In genomic region chr22:19223617-19224016, GRCh38 we compare ENCODE assay signal across 15 cellular contexts. TPM values are rescaled to one million over a fixed set of nuclear protein-coding genes. Genes with fewer than 3 reads are reported as not detected.
DNase-seq lines count a peak whose midpoint lies in the region; ATAC-seq and TF ChIP-seq lines count a peak whose summit lies in the region.
"Had no signal": no experiment of that assay in that cellular context is flagged by ENCODE, and none has a peak within 500 bp of the region (broad histone marks: within the 10 kb centered on the region; RNA-seq: fewer than 3 reads in every experiment).

No MANE protein-coding gene starts in this region.

- no peaks in the 10 kb centered on the region for H3F3A ChIP-seq in Loucy (ENCODE audit: low read depth)

- H3K79me2 ChIP-seq in Loucy (ENCODE audit: insufficient read depth, low read length), result no peaks in the 10 kb centered on the region

- H3K4me1 Mint-ChIP-seq in dendritic cell treated with granulocyte-macrophage colony-stimulating factor and Interleukin-4, amounts not matched to agents 40 ng/mL and 50 ng/mL, for 4 days (ENCODE audit: low read depth), result no peaks in the 10 kb centered on the region
- no peaks in the 10 kb centered on the region for H3K4me1 Mint-ChIP-seq in chondrocyte (ENCODE audit: low read depth)
- H3K4me1 Mint-ChIP-seq: CD4-positive, CD25-positive, alpha-beta regulatory T cell had no signal

- H3K9me3 Mint-ChIP-seq in dendritic cell treated with granulocyte-macrophage colony-stimulating factor and Interleukin-4, amounts not matched to agents 40 ng/mL and 50 ng/mL, for 4 days, result no peaks in the 10 kb centered on the region
- no peaks in the 10 kb centered on the region for H3K9me3 Mint-ChIP-seq in chondrocyte (ENCODE audit: low read depth)
- H3K9me3 Mint-ChIP-seq: CD4-positive, CD25-positive, alpha-beta regulatory T cell; CD8-positive, alpha-beta T cell; GM23338; H9 had no signal

- no peaks in the 10 kb centered on the region for H3K36me3 ChIP-seq in Loucy (ENCODE audit: insufficient read depth, low read length)

- H2AFZ ChIP-seq in Loucy (ENCODE audit: low read length), result peak overlapping the region; percentile 88
- H2AFZ ChIP-seq: GM23338 had no signal

- peaks cover 44% of the 10 kb centered on the region for H3K36me3 Mint-ChIP-seq in dendritic cell treated with granulocyte-macrophage colony-stimulating factor and Interleukin-4, amounts not matched to agents 40 ng/mL and 50 ng/mL, for 4 days (ENCODE audit: low read depth)
- peaks cover 45% of the 10 kb centered on the region for H3K36me3 Mint-ChIP-seq in chondrocyte (ENCODE audit: low read depth)
- H3K36me3 Mint-ChIP-seq: CD8-positive, alpha-beta T cell had no signal

- ATAC-seq in HG03139 (IDR thresholded peaks at IDR 0.05; ENCODE audit: unreplicated experiment), result no peak
- ATAC-seq: CD8-positive, alpha-beta T cell; GM23338; HCT116 had no signal

- H4K20me1 ChIP-seq in Loucy (ENCODE audit: insufficient read depth, low read length, poor library complexity, severe bottlenecking), result no peaks in the 10 kb centered on the region

- H3K27me3 ChIP-seq in Loucy (ENCODE audit: insufficient read depth, low read length, poor library complexity, severe bottlenecking), result no peaks in the 10 kb centered on the region

- H3K9ac ChIP-seq in Loucy (ENCODE audit: low read depth, low read length, poor library complexity, severe bottlenecking), result no peak overlapping the region

- peaks cover 14% of the 10 kb centered on the region for H3K4me1 ChIP-seq in Loucy (ENCODE audit: insufficient read depth, low read length, poor library complexity, severe bottlenecking)
- H3K4me1 ChIP-seq: Caco-2 had no signal

- peak; percentile 75 for DNase-seq in DMS79 (lab: John Stamatoyannopoulos, UW)
- DNase-seq in SK-N-DZ (ENCODE audit: low spot score), result peak; percentile 86
- DNase-seq in chondrocyte (ENCODE audit: low spot score), result no peak
- no peak for DNase-seq in RKO (ENCODE audit: low spot score)
- DNase-seq: Caco-2; CD4-positive, CD25-positive, alpha-beta regulatory T cell; CD8-positive, alpha-beta T cell; DMS153; GF-D8; H9 had no signal

- H3K4me3 ChIP-seq in Loucy (ENCODE audit: low read length, poor library complexity, severe bottlenecking), result no peak overlapping the region
- H3K4me3 ChIP-seq: GM23338 had no signal

- no peak overlapping the region for H3K4me3 Mint-ChIP-seq in dendritic cell treated with granulocyte-macrophage colony-stimulating factor and Interleukin-4, amounts not matched to agents 40 ng/mL and 50 ng/mL, for 4 days
- no peak overlapping the region for H3K4me3 Mint-ChIP-seq in chondrocyte (ENCODE audit: unreplicated experiment)
- H3K4me3 Mint-ChIP-seq: CD4-positive, CD25-positive, alpha-beta regulatory T cell; CD8-positive, alpha-beta T cell; GM23338; H9 had no signal

- H3K27me3 Mint-ChIP-seq in dendritic cell treated with granulocyte-macrophage colony-stimulating factor and Interleukin-4, amounts not matched to agents 40 ng/mL and 50 ng/mL, for 4 days, result no peaks in the 10 kb centered on the region
- H3K27me3 Mint-ChIP-seq in chondrocyte (ENCODE audit: low read depth), result no peaks in the 10 kb centered on the region
- H3K27me3 Mint-ChIP-seq: CD4-positive, CD25-positive, alpha-beta regulatory T cell had no signal

- TF ChIP-seq CTCF in Loucy (conservative IDR thresholded peaks at IDR 0.05; ENCODE audit: low read length) (no peak), chondrocyte (IDR thresholded peaks at IDR 0.05) (no peak)

- H3K27ac Mint-ChIP-seq in dendritic cell treated with granulocyte-macrophage colony-stimulating factor and Interleukin-4, amounts not matched to agents 40 ng/mL and 50 ng/mL, for 4 days, result peak overlapping the region; percentile 21
- H3K27ac Mint-ChIP-seq in chondrocyte (ENCODE audit: unreplicated experiment), result no peak overlapping the region
- H3K27ac Mint-ChIP-seq: CD4-positive, CD25-positive, alpha-beta regulatory T cell; CD8-positive, alpha-beta T cell; GM23338 had no signal

- H3K9me3 ChIP-seq in Loucy (ENCODE audit: insufficient read depth, low read depth, low read length), result no peaks in the 10 kb centered on the region
- H3K9me3 ChIP-seq: Caco-2 had no signal

- peak overlapping the region; percentile 53 for H3K4me2 ChIP-seq in Loucy (ENCODE audit: low read depth, low read length, poor library complexity, severe bottlenecking)
- H3K4me2 ChIP-seq: GM23338 had no signal

- H3K9me2 ChIP-seq in Loucy (replicated peaks; ENCODE audit: low read depth, low read length), result no peaks in the 10 kb centered on the region

- intact Hi-C loops in dendritic cell treated with granulocyte-macrophage colony-stimulating factor and Interleukin-4, amounts not matched to agents 40 ng/mL and 50 ng/mL, for 4 days (cut with micrococcal nuclease), result no loop called here

RNA-seq across cellular contexts. Expression of gene SLC25A1, which starts 45.1 kb away (rescaled TPM):
- 122 and 132 TPM in 2 replicates for polyA plus RNA-seq in SK-N-DZ (2014; cell fraction: cytosol; rRNA removed)
- 128 and 158 TPM in 2 replicates for polyA plus RNA-seq in SK-N-DZ (2014; cell fraction: nucleus; rRNA removed)
- total RNA-seq in chondrocyte, result 101 to 111 TPM (median 107 TPM) in 3 replicates

Comparison
In these comparisons a context has a peak if more than half of its experiments do, and no peak if none do; other contexts are left out.
1. DNase-seq: peak in DMS79 (single experiment) and SK-N-DZ (single experiment); none in chondrocyte (single experiment) and RKO (single experiment).